1 cellular context compared by ENCODE assay signal in the genomic region with DNA sequence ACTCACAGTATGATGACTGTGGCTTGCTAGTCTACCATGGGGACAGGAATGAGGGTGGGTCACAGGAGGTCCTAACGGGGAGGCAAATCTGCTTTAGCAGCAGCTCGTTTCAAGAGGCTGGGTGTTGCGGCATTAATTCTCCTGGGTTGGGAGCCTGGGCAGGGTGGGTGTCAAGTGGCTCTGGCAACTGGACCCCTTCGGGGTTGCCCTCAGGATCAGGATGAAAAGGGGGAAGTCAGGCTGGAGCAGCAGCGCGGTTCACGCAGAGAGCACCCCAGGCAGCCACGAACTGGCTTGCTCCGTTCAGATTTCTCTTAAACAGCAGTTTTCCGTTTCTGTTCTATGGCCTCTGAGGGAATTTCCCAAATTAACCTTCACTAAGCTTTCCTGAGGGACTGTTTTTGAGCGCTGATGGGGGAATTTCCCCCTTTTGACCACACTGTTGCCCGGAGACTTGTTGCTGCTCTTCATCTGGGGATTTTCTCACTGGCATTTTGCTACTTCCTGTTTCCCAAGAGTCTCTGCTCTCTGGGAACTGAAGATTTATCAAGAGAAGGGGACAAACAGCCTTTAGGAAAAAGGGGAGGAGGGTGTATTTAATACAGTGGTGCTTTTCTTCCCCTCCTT.
TF ChIP-seq lines count a peak whose summit lies in the region.

No MANE protein-coding gene starts in this region.

TF ChIP-seq in endothelial cell of umbilical vein, 7 proteins besides CTCF, POLR2A, EP300 and RAD21:
- TF ChIP-seq POLR2AphosphoS5 (IDR thresholded peaks at IDR 0.05; ENCODE audit: insufficient read depth, low read depth, low read length) (no peak), GATA2 (IDR thresholded peaks at IDR 0.05; ENCODE audit: insufficient read depth, insufficient read length, low read depth, low read length) (no peak), JUN (IDR thresholded peaks at IDR 0.05; ENCODE audit: borderline replicate concordance, insufficient read depth, insufficient read length, low read depth) (no peak), MAX (IDR thresholded peaks at IDR 0.05; ENCODE audit: insufficient read depth, insufficient read length) (no peak), FOS (IDR thresholded peaks at IDR 0.05; ENCODE audit: borderline replicate concordance, insufficient read depth, low read length) (no peak), MYC (IDR thresholded peaks at IDR 0.05; ENCODE audit: low read depth, low read length) (no peak), EZH2 (IDR thresholded peaks at IDR 0.05; ENCODE audit: borderline replicate concordance, low read depth, low read length, severe bottlenecking) (no peak)
